1 cellular context compared by ENCODE assay signal in genomic region chr20:47353224-47353696, GRCh38.
TF ChIP-seq lines count a peak whose summit lies in the region.

No MANE protein-coding gene starts in this region.

TF ChIP-seq in K562, 482 proteins besides CTCF, POLR2A, EP300 and RAD21 (continued from another document):
- TF ChIP-seq CREB5 (CRISPR knock-in tag; IDR thresholded peaks at IDR 0.05) = no peak
- no peak for TF ChIP-seq FOXM1 (IDR thresholded peaks at IDR 0.05; ENCODE audit: low read depth)
- TF ChIP-seq FOXM1 (CRISPR knock-in tag; IDR thresholded peaks at IDR 0.05; ENCODE audit: low read depth) = no peak
- peak in 1 of 3 experiments; percentile 56; a peak in 1 of 6 replicates for TF ChIP-seq ZBTB11 (CRISPR knock-in tag; IDR thresholded peaks at IDR 0.05)
